Comparison of ENCODE assay signal across 15 cellular contexts in the genomic region with DNA sequence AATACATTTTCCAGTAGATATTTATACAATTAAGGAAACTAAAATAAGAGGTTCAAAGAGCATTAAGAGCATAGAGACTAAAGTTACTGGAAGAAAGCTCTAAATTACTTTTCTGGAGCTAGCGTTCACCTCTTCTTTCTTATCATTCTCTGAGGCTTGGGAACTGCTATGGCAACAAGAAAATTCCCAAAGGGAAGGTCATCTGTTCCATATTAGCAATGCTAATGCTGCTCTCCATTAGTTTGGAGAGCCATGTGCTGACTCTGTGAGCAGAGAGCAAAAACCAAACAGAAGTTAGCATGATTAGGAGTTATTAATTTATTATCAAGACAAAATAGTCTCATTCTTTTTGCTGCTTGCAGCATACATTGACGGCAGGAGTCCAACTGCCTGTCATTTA.
DNase-seq lines count a peak whose midpoint lies in the region; ATAC-seq and TF ChIP-seq lines count a peak whose summit lies in the region.
"Had no signal": no experiment of that assay in that cellular context is flagged by ENCODE, and none has a peak within 500 bp of the region (broad histone marks: within the 10 kb centered on the region; RNA-seq: fewer than 3 reads in every experiment).

No MANE protein-coding gene starts in this region.

- DNase-seq in AG08395 (ENCODE audit: low spot score) (peak; percentile 29), HCEC 1CT (peak; percentile 8), astrocyte of the hippocampus (ENCODE audit: low read depth, low spot score) (peak; percentile 33), mesothelial cell of epicardium (ENCODE audit: low spot score in 2 of 2, unreplicated experiment in 2 of 2) (no peak), WERI-Rb-1 (no peak), HuH-7.5 (ENCODE audit: low spot score) (no peak), head of caudate nucleus (no peak)
- DNase-seq: activated CD4-positive, alpha-beta T cell treated with anti-CD3 and anti-CD28 coated beads, Interleukin-2, amount 50 U/mL, for 4 hours; activated naive CD8-positive, alpha-beta T cell treated with anti-CD3 and anti-CD28 coated beads for 36 hours; activated T-cell treated with anti-CD3 and anti-CD28 coated beads, Interleukin-2, amount 50 U/mL, for 1 hour; KBM-7; NCI-H1105 treated with DMSO at 0.1 percent for 48 hours; stimulated activated naive CD4-positive, alpha-beta T cell treated with Interleukin-2 at 50 U/mL for 16 hours had no signal

- H3K36me3 Mint-ChIP-seq in mesothelial cell of epicardium: no peaks in the 10 kb centered on the region

- H3K9me3 Mint-ChIP-seq in mesothelial cell of epicardium: peaks cover 6% of the 10 kb centered on the region
- H3K9me3 Mint-ChIP-seq: activated naive CD8-positive, alpha-beta T cell treated with anti-CD3 and anti-CD28 coated beads for 36 hours had no signal

- intact Hi-C loops in head of caudate nucleus (cut with DNase I): no loop called here

- H3K27ac Mint-ChIP-seq in mesothelial cell of epicardium: peak overlapping the region; percentile 20
- H3K27ac Mint-ChIP-seq: activated naive CD8-positive, alpha-beta T cell treated with anti-CD3 and anti-CD28 coated beads for 36 hours had no signal

- ATAC-seq in HG02610 (IDR thresholded peaks at IDR 0.05; ENCODE audit: unreplicated experiment): no peak

- peaks cover 11% of the 10 kb centered on the region for H3K4me1 Mint-ChIP-seq in mesothelial cell of epicardium
- H3K4me1 Mint-ChIP-seq: activated naive CD8-positive, alpha-beta T cell treated with anti-CD3 and anti-CD28 coated beads for 36 hours had no signal

- H3K4me3 ChIP-seq in WERI-Rb-1 (ENCODE audit: low read depth, low read length): no peak overlapping the region
- H3K4me3 ChIP-seq: hepatocyte had no signal

- TF ChIP-seq CTCF in mesothelial cell of epicardium (IDR thresholded peaks at IDR 0.05; ENCODE audit: unreplicated experiment) (no peak), WERI-Rb-1 (IDR thresholded peaks at IDR 0.05; ENCODE audit: low read depth, low read length) (no peak)

- no peaks in the 10 kb centered on the region for H3K27me3 Mint-ChIP-seq in mesothelial cell of epicardium (ENCODE audit: low read depth)
- H3K27me3 Mint-ChIP-seq: activated naive CD8-positive, alpha-beta T cell treated with anti-CD3 and anti-CD28 coated beads for 36 hours had no signal

- no peak overlapping the region for H3K27ac ChIP-seq in WERI-Rb-1
- H3K27ac ChIP-seq: hepatocyte had no signal

- no peaks in the 10 kb centered on the region for H3K9me3 ChIP-seq in WERI-Rb-1 (ENCODE audit: severe bottlenecking)

- no peaks in the 10 kb centered on the region for H3K27me3 ChIP-seq in WERI-Rb-1 (ENCODE audit: insufficient read depth, low read depth, severe bottlenecking)
- H3K27me3 ChIP-seq: hepatocyte had no signal

- H3K36me3 ChIP-seq in WERI-Rb-1: no peaks in the 10 kb centered on the region

- no peak overlapping the region for H3K4me3 Mint-ChIP-seq in mesothelial cell of epicardium
- H3K4me3 Mint-ChIP-seq: activated naive CD8-positive, alpha-beta T cell treated with anti-CD3 and anti-CD28 coated beads for 36 hours had no signal

Comparison
In these comparisons a context has a peak if more than half of its experiments do, and no peak if none do; other contexts are left out.
1. DNase-seq: peak in AG08395 (single experiment), HCEC 1CT (single experiment) and astrocyte of the hippocampus (single experiment); none in mesothelial cell of epicardium (0 of 2), WERI-Rb-1 (single experiment), HuH-7.5 (single experiment) and head of caudate nucleus (0 of 42).